Comparison of ENCODE assay signal across 22 cellular contexts in the genomic region with DNA sequence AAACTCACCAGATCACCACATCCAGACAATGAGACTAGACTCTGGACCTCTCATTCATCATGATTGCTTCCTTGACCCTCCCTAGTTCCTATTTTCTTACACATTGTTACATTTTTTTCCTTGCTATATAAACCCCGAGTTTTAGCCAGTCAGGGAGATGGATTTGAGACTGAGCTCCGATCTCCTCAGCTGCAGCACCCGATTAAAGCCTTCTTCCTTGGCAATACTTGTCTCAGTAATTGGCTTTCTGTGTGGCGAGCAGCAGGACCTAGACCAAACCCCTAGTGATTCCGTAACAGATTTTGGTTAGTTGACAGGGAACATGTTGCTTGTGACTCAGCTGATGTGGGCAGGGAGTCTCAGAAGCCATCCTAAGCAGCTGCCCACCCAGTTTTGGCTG. TPM values are rescaled to one million over a fixed set of nuclear protein-coding genes. Genes with fewer than 3 reads are reported as not detected.
DNase-seq lines count a peak whose midpoint lies in the region; ATAC-seq, FAIRE-seq and TF ChIP-seq lines count a peak whose summit lies in the region.
"Had no signal": no experiment of that assay in that cellular context is flagged by ENCODE, and none has a peak within 500 bp of the region (broad histone marks: within the 10 kb centered on the region; RNA-seq: fewer than 3 reads in every experiment).

No MANE protein-coding gene starts in this region.

- no peaks in the 10 kb centered on the region for H3K27me3 ChIP-seq in HepG2 (ENCODE audit: control insufficient read depth in 1 of 2, insufficient read depth in 2 of 2, low read length in 2 of 2)
- H3K27me3 ChIP-seq in right lobe of liver: no peaks in the 10 kb centered on the region
- no peaks in the 10 kb centered on the region for H3K27me3 ChIP-seq in K562 (ENCODE audit: control insufficient read depth in 2 of 2, insufficient read depth in 2 of 2, low read length in 2 of 2)
- H3K27me3 ChIP-seq in mesendoderm (ENCODE audit: insufficient read depth, low read length, poor library complexity): no peaks in the 10 kb centered on the region
- no peaks in the 10 kb centered on the region for H3K27me3 ChIP-seq in mesenchymal stem cell (ENCODE audit: control insufficient read depth in 1 of 2, insufficient read depth in 1 of 2, low read length in 2 of 2)

- TF ChIP-seq EP300 in HepG2 (IDR thresholded peaks at IDR 0.05; ENCODE audit: low read depth in 2 of 2, low read length in 2 of 2) (no peak), HepG2 (CRISPR knock-in tag; IDR thresholded peaks at IDR 0.05; ENCODE audit: borderline replicate concordance) (no peak), K562 (IDR thresholded peaks at IDR 0.05; ENCODE audit: low read length) (no peak)

- H3K36me3 ChIP-seq in HepG2 (replicated peaks in 1 of 2; ENCODE audit: control insufficient read depth in 1 of 2, insufficient read depth in 2 of 2, low read length in 2 of 2) (peaks cover 12 to 58% of the 10 kb centered on the region in 2 experiments), right lobe of liver (peaks cover 0 to 8% (median 0%) of the 10 kb centered on the region in 4 donors), K562 (ENCODE audit: control insufficient read depth, insufficient read depth, low read length) (peaks cover 18% of the 10 kb centered on the region; the same call in 1 of the 3 replicates), mesendoderm (ENCODE audit: control insufficient read depth, insufficient read depth, low read length) (peaks cover 4% of the 10 kb centered on the region), mesenchymal stem cell (ENCODE audit: control insufficient read depth in 1 of 2, insufficient read depth in 2 of 2, low read depth in 1 of 2, low read length in 2 of 2) (peaks cover 10 to 79% of the 10 kb centered on the region in 2 experiments)

- intact Hi-C loops in HepG2 (cut with micrococcal nuclease; ENCODE audit: unreplicated experiment): no loop called here
- intact Hi-C loops in right lobe of liver (cut with DNase I): no loop called here
- intact Hi-C loops in K562 (cut with micrococcal nuclease): no loop called here

- no TSS peak for BruUV-seq in HepG2 (replicated peaks; lab: Mats Ljungman, UMichigan)
- no TSS peak for BruUV-seq in K562 (replicated peaks; lab: Mats Ljungman, UMichigan)

- ATAC-seq in HepG2: no peak
- no peak for ATAC-seq in right lobe of liver
- ATAC-seq in K562: no peak
- ATAC-seq: GM23338, HCT116 had no signal

- H4K8ac ChIP-seq in mesendoderm (ENCODE audit: low read depth, low read length) (no peak overlapping the region), mesenchymal stem cell (ENCODE audit: low read length) (no peak overlapping the region)

- H3K9ac ChIP-seq in HepG2 (ENCODE audit: insufficient read depth, low read depth, low read length) (no peak overlapping the region), K562 (ENCODE audit: insufficient read depth in 1 of 2, low read depth in 2 of 2, low read length in 2 of 2) (no peak overlapping the region), mesendoderm (ENCODE audit: low read length) (no peak overlapping the region), mesenchymal stem cell (ENCODE audit: low read length) (no peak overlapping the region)

- H4K5ac ChIP-seq in mesendoderm (ENCODE audit: low read length): no peak overlapping the region

- H3K4me1 ChIP-seq in HepG2 (ENCODE audit: insufficient read depth, low read length): no peaks in the 10 kb centered on the region
- no peaks in the 10 kb centered on the region for H3K4me1 ChIP-seq in right lobe of liver
- no peaks in the 10 kb centered on the region for H3K4me1 ChIP-seq in K562 (replicated peaks in 1 of 2; ENCODE audit: control insufficient read depth in 2 of 2, insufficient read depth in 2 of 2, low read length in 2 of 2)
- no peaks in the 10 kb centered on the region for H3K4me1 ChIP-seq in mesendoderm (ENCODE audit: control insufficient read depth, low read depth, low read length)
- H3K4me1 ChIP-seq in mesenchymal stem cell (ENCODE audit: control insufficient read depth, insufficient read depth, low read depth, low read length): no peaks in the 10 kb centered on the region

- no peaks in the 10 kb centered on the region for H3K9me1 ChIP-seq in K562 (ENCODE audit: control insufficient read depth, insufficient read depth, low read length)

- H4K20me1 ChIP-seq in HepG2 (ENCODE audit: insufficient read depth, low read length): no peaks in the 10 kb centered on the region
- H4K20me1 ChIP-seq in K562 (replicated peaks; ENCODE audit: control insufficient read depth, insufficient read depth, low read length): no peaks in the 10 kb centered on the region

- in situ Hi-C loops in HepG2 (cut with HindIII; ENCODE audit: extremely low pct_ligation_motif_present, low pct_unique_long_range_greater_than_20kb) (no loop called here), K562 (cut with MboI) (no loop called here), KBM-7 (cut with MboI; ENCODE audit: low pct_unique_long_range_greater_than_20kb, low sequenced_read_pairs) (no loop called here)

- H2AK5ac ChIP-seq in mesendoderm (ENCODE audit: low read length) (no peak overlapping the region), mesenchymal stem cell (ENCODE audit: low read length, severe bottlenecking) (no peak overlapping the region)

- H3K14ac ChIP-seq in mesenchymal stem cell (ENCODE audit: low read length in 2 of 2): no peak overlapping the region

- no peaks in the 10 kb centered on the region for H3K79me2 ChIP-seq in HepG2 (ENCODE audit: insufficient read depth, low read length)
- H3K79me2 ChIP-seq in K562 (ENCODE audit: control insufficient read depth, insufficient read depth, low read length): no peaks in the 10 kb centered on the region
- H3K79me2 ChIP-seq in mesendoderm (ENCODE audit: control insufficient read depth, insufficient read depth, low read length): no peaks in the 10 kb centered on the region

- no peak overlapping the region for H3K4me2 ChIP-seq in HepG2 (ENCODE audit: low read depth, low read length)
- H3K4me2 ChIP-seq in K562 (ENCODE audit: insufficient read depth, low read length): no peak overlapping the region
- H3K4me2 ChIP-seq in mesendoderm (ENCODE audit: low read length): no peak overlapping the region
- H3K4me2 ChIP-seq in mesenchymal stem cell (ENCODE audit: low read length, poor library complexity, severe bottlenecking): no peak overlapping the region
- H3K4me2 ChIP-seq: GM23338 had no signal

- H3K18ac ChIP-seq in mesendoderm (ENCODE audit: low read length): no peak overlapping the region
- no peak overlapping the region for H3K18ac ChIP-seq in mesenchymal stem cell (ENCODE audit: low read depth in 1 of 2, low read length in 2 of 2)

- TF ChIP-seq RAD21 in HepG2 (CRISPR knock-in tag; IDR thresholded peaks at IDR 0.05) (no peak), K562 (CRISPR knock-in tag; conservative IDR thresholded peaks at IDR 0.05 in 1 of 2, IDR thresholded peaks at IDR 0.05 in 1 of 2) (no peak)

- H3K23ac ChIP-seq in mesendoderm (ENCODE audit: low read length): no peak overlapping the region
- H3K23ac ChIP-seq in mesenchymal stem cell (ENCODE audit: low read length in 2 of 2): no peak overlapping the region

- H2BK15ac ChIP-seq in mesendoderm (replicated peaks; ENCODE audit: low read depth) (no peak overlapping the region), mesenchymal stem cell (ENCODE audit: low read depth, poor library complexity, severe bottlenecking) (no peak overlapping the region)

- no peak overlapping the region for H2BK5ac ChIP-seq in mesendoderm (ENCODE audit: low read length)
- no peak overlapping the region for H2BK5ac ChIP-seq in mesenchymal stem cell (ENCODE audit: low read depth, low read length, poor library complexity, severe bottlenecking)

- no peak overlapping the region for H3K56ac ChIP-seq in mesendoderm (ENCODE audit: low read length)

- peaks cover 54% of the 10 kb centered on the region for H3K9me3 ChIP-seq in HepG2 (ENCODE audit: low read length)
- no peaks in the 10 kb centered on the region for H3K9me3 ChIP-seq in right lobe of liver
- H3K9me3 ChIP-seq in K562 (replicated peaks; ENCODE audit: control insufficient read depth, insufficient read depth, low read depth, low read length): 0 out of 2 replicates have a peak, but pooled peaks cover 2% of the 10 kb centered on the region
- peaks cover 24% of the 10 kb centered on the region for H3K9me3 ChIP-seq in mesenchymal stem cell (ENCODE audit: control insufficient read depth, low read length)

- TF ChIP-seq CTCF in HepG2 (CRISPR knock-in tag; IDR thresholded peaks at IDR 0.05) (no peak), right lobe of liver (IDR thresholded peaks at IDR 0.05) (no peak), K562 (IDR thresholded peaks at IDR 0.05 in 2 of 3, conservative IDR thresholded peaks at IDR 0.05 in 1 of 3; ENCODE audit: insufficient read depth in 2 of 3, low read depth in 1 of 3, low read length in 3 of 3) (no peak)

- H3K4me3 ChIP-seq in HepG2 (replicated peaks in 1 of 3; ENCODE audit: insufficient read depth in 1 of 3, low read depth in 2 of 3, low read length in 3 of 3) (no peak overlapping the region), right lobe of liver (no peak overlapping the region), K562 (no peak overlapping the region), mesendoderm (ENCODE audit: low read length) (peak overlapping the region; percentile 34), mesenchymal stem cell (ENCODE audit: insufficient read depth in 1 of 2, low read depth in 1 of 2, low read length in 2 of 2) (no peak overlapping the region)
- H3K4me3 ChIP-seq: GM23338 had no signal

- H2AFZ ChIP-seq in HepG2 (ENCODE audit: low read length) (no peak overlapping the region), K562 (ENCODE audit: low read depth, low read length) (no peak overlapping the region), mesenchymal stem cell (ENCODE audit: low read depth, low read length) (no peak overlapping the region)
- H2AFZ ChIP-seq: GM23338 had no signal

- WGBS in HepG2 (ENCODE audit: low lambda C conversion rate): 98% methylated on average over 5 of the region's 5 CpGs
- 86% methylated on average over 2 of the region's 5 CpGs for WGBS in right lobe of liver (ENCODE audit: insufficient coverage, low coverage, low lambda C conversion rate, missing lambda C conversion rate)
- WGBS in K562 (ENCODE audit: insufficient coverage, low coverage, missing lambda C conversion rate): 85% methylated on average over 3 of the region's 5 CpGs
- no CpG with 5 or more reads among the region's 5 CpGs for WGBS in mesendoderm (ENCODE audit: extremely low coverage, insufficient coverage, low lambda C conversion rate)
- 98% methylated on average over 5 of the region's 5 CpGs for WGBS in mesenchymal stem cell

- CTCF ChIA-PET in HepG2 (lab: Yijun Ruan, JAX; ENCODE audit: low intra/inter-chr PET ratio, low total read pairs): no interaction called here
- CTCF ChIA-PET in K562 (lab: Yijun Ruan, JAX; ENCODE audit: low intra/inter-chr PET ratio): no interaction called here

- FAIRE-seq in HepG2 (lab: Jason Lieb, UNC) (no peak), K562 (lab: Jason Lieb, UNC) (no peak)
- FAIRE-seq: A204.1, GM12891, GM18507 had no signal

- no peak overlapping the region for H2BK12ac ChIP-seq in mesenchymal stem cell (ENCODE audit: low read length in 2 of 2)

- no peak overlapping the region for H2BK120ac ChIP-seq in mesendoderm (ENCODE audit: low read depth, low read length)
- no peak overlapping the region for H2BK120ac ChIP-seq in mesenchymal stem cell (ENCODE audit: low read depth, low read length)

- H3K27ac ChIP-seq in HepG2 (ENCODE audit: extremely low read length, insufficient read depth, low read length) (no peak overlapping the region), right lobe of liver (no peak overlapping the region), K562 (ENCODE audit: extremely low read depth, low read depth, low read length) (no peak overlapping the region), mesendoderm (ENCODE audit: low read depth, low read length) (no peak overlapping the region), mesenchymal stem cell (ENCODE audit: low read length, poor library complexity, severe bottlenecking) (no peak overlapping the region)
- H3K27ac ChIP-seq: 22Rv1 had no signal

- DNase-seq in HepG2 (ENCODE audit: low spot score): no peak
- no peak for DNase-seq in right lobe of liver
- DNase-seq in K562 (ENCODE audit: extremely low read depth in 1 of 4, low spot score in 3 of 4): no peak
- DNase-seq in mesendoderm: no peak
- no peak for DNase-seq in mesenchymal stem cell
- DNase-seq in medulla oblongata (ENCODE audit: extremely low spot score): no peak
- DNase-seq in KBM-7: no peak
- DNase-seq in T-helper 9 cell: no peak
- DNase-seq: C1 segment of cervical spinal cord; Calu3; CD4-positive, alpha-beta memory T cell; COR-L47; DMS53; DMS79 treated with DMSO at 0.1 percent for 48 hours; GF-D8; H9 had no signal

- H4K91ac ChIP-seq in mesenchymal stem cell (ENCODE audit: low read length): no peak overlapping the region

- TF ChIP-seq POLR2A in HepG2 (IDR thresholded peaks at IDR 0.05; ENCODE audit: insufficient read depth in 1 of 2, low read depth in 2 of 2, low read length in 2 of 2) (no peak), right lobe of liver (IDR thresholded peaks at IDR 0.05) (no peak), K562 (conservative IDR thresholded peaks at IDR 0.05) (no peak)

- H3K4ac ChIP-seq in mesendoderm (ENCODE audit: low read depth, low read length) (no peak overlapping the region), mesenchymal stem cell (ENCODE audit: low read depth in 1 of 2, low read length in 2 of 2) (no peak overlapping the region)

- H3K79me1 ChIP-seq in mesendoderm (ENCODE audit: low read length): no peaks in the 10 kb centered on the region
- peaks cover 10% of the 10 kb centered on the region for H3K79me1 ChIP-seq in mesenchymal stem cell (replicated peaks; ENCODE audit: low read length, poor library complexity, severe bottlenecking)

- POLR2A ChIA-PET in HepG2 (lab: Yijun Ruan, JAX): no interaction called here
- POLR2A ChIA-PET in K562 (lab: Yijun Ruan, JAX): no interaction called here

RNA-seq across cellular contexts. Expression of a gene that starts 44.0 kb away (rescaled TPM):
- total RNA-seq in HepG2 (2016; rRNA removed; fragmentation: Illumina TruSeq; extraction: Trizol) (77.1 and 121 TPM in 2 replicates), right lobe of liver (10 to 100 TPM; 16.0 to 35.8 (median 19.8) TPM), K562 (2014; rRNA removed) (17.1 and 23.3 TPM in 2 replicates), K562 (2014; rRNA removed; fragmentation: Illumina TruSeq; extraction: Trizol) (41.7 and 45.8 TPM in 2 replicates), K562 (2015; rRNA removed; fragmentation: Illumina TruSeq; extraction: Trizol) (35.8 and 38.3 TPM in 2 replicates), K562 (2021) (28.2 and 29.8 TPM in 2 replicates)
- 12.0 and 15.2 TPM in 2 replicates for total RNA-seq in HepG2 (2016; cell fraction: cytosol; rRNA removed; fragmentation: Illumina TruSeq; extraction: Trizol; ENCODE audit: low read depth)
- total RNA-seq in HepG2 (2016; cell fraction: insoluble cytoplasmic fraction; rRNA removed; fragmentation: Illumina TruSeq; extraction: Trizol): 75.9 and 120 TPM in 2 replicates
- total RNA-seq in HepG2 (2016; cell fraction: membrane; rRNA removed; fragmentation: Illumina TruSeq; extraction: Trizol): 14.9 and 21.6 TPM in 2 replicates
- total RNA-seq in HepG2 (2016; cell fraction: nucleus; rRNA removed; fragmentation: Illumina TruSeq; extraction: Trizol): 63.1 and 64.4 TPM in 2 replicates
- polyA plus RNA-seq in HepG2 (2011; rRNA removed) (20.2 and 28.4 TPM in 2 replicates), K562 (2011; rRNA removed) (29.1 and 42.8 TPM in 2 replicates), K562 (2014; fragmentation: Illumina TruSeq; extraction: Trizol) (28.1 and 32.4 TPM in 2 replicates), K562 (2014; fragmentation: Nextera tagmentation; extraction: Ambion mirVana) (10 to 100 TPM; 41.2 to 52.9 TPM), K562 (2014; rRNA removed) (30.0 and 34.0 TPM in 2 replicates)
- polyA plus RNA-seq in HepG2 (2011; cell fraction: cytosol; rRNA removed): 14.6 and 18.2 TPM in 2 replicates
- polyA plus RNA-seq in HepG2 (2011; cell fraction: nucleus; rRNA removed): 12.2 and 14.6 TPM in 2 replicates
- polyA plus RNA-seq in HepG2 (2012): 28.9 and 43.9 TPM in 2 replicates
- polyA plus RNA-seq in HepG2 (2016; cell fraction: cytosol; fragmentation: Illumina TruSeq; extraction: Trizol; ENCODE audit: low read depth): 4.5 and 4.8 TPM in 2 replicates
- 89.7 and 98.4 TPM in 2 replicates for polyA plus RNA-seq in HepG2 (2016; cell fraction: insoluble cytoplasmic fraction; fragmentation: Illumina TruSeq; extraction: Trizol; ENCODE audit: low read depth)
- polyA plus RNA-seq in HepG2 (2016; cell fraction: membrane; fragmentation: Illumina TruSeq; extraction: Trizol; ENCODE audit: low read depth): 10.1 and 12.2 TPM in 2 replicates
- polyA plus RNA-seq in HepG2 (2016; cell fraction: nucleus; fragmentation: Illumina TruSeq; extraction: Trizol; ENCODE audit: insufficient read depth, low read depth): 43.8 and 44.1 TPM in 2 replicates
- polyA minus RNA-seq in HepG2 (2011; rRNA and poly(A)+ RNA removed; ENCODE audit: low replicate concordance): 8.5 and 8.7 TPM in 2 replicates
- polyA minus RNA-seq in HepG2 (2011; cell fraction: cytosol; rRNA and poly(A)+ RNA removed): 20.0 and 21.3 TPM in 2 replicates
- polyA minus RNA-seq in HepG2 (2011; cell fraction: nucleus; rRNA and poly(A)+ RNA removed): 62.0 and 67.2 TPM in 2 replicates
- 11.9 and 29.7 TPM in 2 replicates for total RNA-seq in K562 (2011; cell fraction: chromatin; rRNA removed; ENCODE audit: low replicate concordance)
- 8.5 and 8.7 TPM in 2 replicates for total RNA-seq in K562 (2011; cell fraction: nucleolus; rRNA removed)
- 13.3 and 19.3 TPM in 2 replicates for total RNA-seq in K562 (2011; cell fraction: nucleoplasm; rRNA removed)
- polyA plus RNA-seq in K562 (2011; cell fraction: cytosol; rRNA removed): 9.9 and 14.1 TPM in 2 replicates
- 6.8 and 9.5 TPM in 2 replicates for polyA plus RNA-seq in K562 (2011; cell fraction: nucleus; rRNA removed)
- polyA plus RNA-seq in K562 (2012): 21.4 and 24.6 TPM in 2 replicates
- polyA minus RNA-seq in K562 (2011; rRNA and poly(A)+ RNA removed): 36.9 and 39.6 TPM in 2 replicates
- 11.6 and 12.3 TPM in 2 replicates for polyA minus RNA-seq in K562 (2011; cell fraction: cytosol; rRNA and poly(A)+ RNA removed)
- 12.4 and 15.8 TPM in 2 replicates for polyA minus RNA-seq in K562 (2011; cell fraction: nucleus; rRNA and poly(A)+ RNA removed)
- polyA plus RNA-seq in mesendoderm (2013, experiment 1 of 2): 99.6 TPM
- polyA plus RNA-seq in mesendoderm (2013, experiment 2 of 2): 95.4 TPM
- polyA plus RNA-seq in mesenchymal stem cell (2013, experiment 1 of 2): 31.9 TPM
- polyA plus RNA-seq in mesenchymal stem cell (2013, experiment 2 of 2): 30.1 TPM
